7 cellular contexts compared by ENCODE assay signal in the genomic region with DNA sequence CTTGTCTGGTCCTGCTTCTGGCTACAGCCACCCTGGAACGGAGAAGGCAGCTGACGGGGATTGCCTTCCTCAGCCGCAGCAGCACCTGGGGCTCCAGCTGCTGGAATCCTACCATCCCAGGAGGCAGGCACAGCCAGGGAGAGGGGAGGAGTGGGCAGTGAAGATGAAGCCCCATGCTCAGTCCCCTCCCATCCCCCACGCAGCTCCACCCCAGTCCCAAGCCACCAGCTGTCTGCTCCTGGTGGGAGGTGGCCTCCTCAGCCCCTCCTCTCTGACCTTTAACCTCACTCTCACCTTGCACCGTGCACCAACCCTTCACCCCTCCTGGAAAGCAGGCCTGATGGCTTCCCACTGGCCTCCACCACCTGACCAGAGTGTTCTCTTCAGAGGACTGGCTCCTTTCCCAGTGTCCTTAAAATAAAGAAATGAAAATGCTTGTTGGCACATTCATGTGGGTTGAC. TPM values are rescaled to one million over a fixed set of nuclear protein-coding genes. Genes with fewer than 3 reads are reported as not detected.
DNase-seq lines count a peak whose midpoint lies in the region; ATAC-seq, FAIRE-seq and TF ChIP-seq lines count a peak whose summit lies in the region.
"Not testable (repeated sequence)": the region's sequence is repeated elsewhere in the genome, so short reads cannot be mapped to it uniquely, and the experiment has no call there.

No MANE protein-coding gene starts in this region.

- H3K27me3 Mint-ChIP-seq in GM23338 (ENCODE audit: insufficient read depth, low read depth, poor library complexity); T-helper 1 cell treated with Interleukin-12 subunit alpha and Interleukin-12 subunit beta and Interleukin-4 antibody, amounts not matched to agents 30 μg/mL and 1 μg/mL, for 36 hours (ENCODE audit: low read depth); dendritic cell treated with granulocyte-macrophage colony-stimulating factor and Interleukin-4, amounts not matched to agents 40 ng/mL and 50 ng/mL, for 4 days; nephron progenitor cell (ENCODE audit: low read depth, poor library complexity): not testable (repeated sequence)

- intact Hi-C loops in dendritic cell treated with granulocyte-macrophage colony-stimulating factor and Interleukin-4, amounts not matched to agents 40 ng/mL and 50 ng/mL, for 4 days (cut with micrococcal nuclease); left cardiac atrium (cut with DNase I): not testable (repeated sequence)
- intact Hi-C loops in left lung (cut with DNase I): loop anchor here in 1 of 2 donors (5.0 kb wide), 1 partner anchor 47 kb away; no protein-coding TSS in a partner anchor

- WGBS in small intestine, 3 donors: 60 to 70% (median 67%) methylated on average over 5 of the region's 5 CpGs

- not testable (repeated sequence) for H3K36me3 ChIP-seq in GM23338 (ENCODE audit: insufficient read depth); small intestine (ENCODE audit: control insufficient read depth in 2 of 2, insufficient read depth in 2 of 2, low read length in 2 of 2)
- peaks cover 0 to 20% of the 10 kb centered on the region in 2 donors for H3K36me3 ChIP-seq in left lung

- H3K27ac ChIP-seq in GM23338 (ENCODE audit: low read depth); left lung; small intestine (ENCODE audit: low read depth in 1 of 2, low read length in 1 of 2): not testable (repeated sequence)

- not testable (repeated sequence) for H3K36me3 Mint-ChIP-seq in GM23338 (ENCODE audit: low read depth); nephron progenitor cell (ENCODE audit: low read depth)
- peaks cover 14% of the 10 kb centered on the region for H3K36me3 Mint-ChIP-seq in T-helper 1 cell treated with Interleukin-12 subunit alpha and Interleukin-12 subunit beta and Interleukin-4 antibody, amounts not matched to agents 30 μg/mL and 1 μg/mL, for 36 hours (ENCODE audit: low read depth)
- H3K36me3 Mint-ChIP-seq in dendritic cell treated with granulocyte-macrophage colony-stimulating factor and Interleukin-4, amounts not matched to agents 40 ng/mL and 50 ng/mL, for 4 days (ENCODE audit: low read depth): peaks cover 54% of the 10 kb centered on the region

- not testable (repeated sequence) for H3K4me3 ChIP-seq in GM23338; left lung; small intestine (ENCODE audit: low read depth in 1 of 2, low read length in 2 of 2)

- not testable (repeated sequence) for H3K4me1 ChIP-seq in GM23338 (ENCODE audit: insufficient read depth); left lung; small intestine (ENCODE audit: control insufficient read depth in 2 of 2, insufficient read depth in 1 of 2, low read depth in 1 of 2, low read length in 1 of 2)

- ATAC-seq in GM23338 (peak; percentile 39), left cardiac atrium (peak; percentile 20 to 21), left lung (peak; percentile 4)

- H3K9me2 ChIP-seq in GM23338 (ENCODE audit: insufficient read depth): not testable (repeated sequence)

- H3K9me3 ChIP-seq in left lung; small intestine (ENCODE audit: control insufficient read depth, low read depth): not testable (repeated sequence)

- TF ChIP-seq CTCF in GM23338 (conservative IDR thresholded peaks at IDR 0.05; ENCODE audit: low read depth in 2 of 2); left lung (IDR thresholded peaks at IDR 0.05); nephron progenitor cell (IDR thresholded peaks at IDR 0.05): not testable (repeated sequence)

- not testable (repeated sequence) for H3K27ac Mint-ChIP-seq in GM23338
- H3K27ac Mint-ChIP-seq in T-helper 1 cell treated with Interleukin-12 subunit alpha and Interleukin-12 subunit beta and Interleukin-4 antibody, amounts not matched to agents 30 μg/mL and 1 μg/mL, for 36 hours: peak overlapping the region; percentile 20
- peak overlapping the region; percentile 16 for H3K27ac Mint-ChIP-seq in dendritic cell treated with granulocyte-macrophage colony-stimulating factor and Interleukin-4, amounts not matched to agents 40 ng/mL and 50 ng/mL, for 4 days
- H3K27ac Mint-ChIP-seq in nephron progenitor cell: peak overlapping the region; percentile 29

- peaks cover 16% of the 10 kb centered on the region for H3K4me1 Mint-ChIP-seq in GM23338
- not testable (repeated sequence) for H3K4me1 Mint-ChIP-seq in T-helper 1 cell treated with Interleukin-12 subunit alpha and Interleukin-12 subunit beta and Interleukin-4 antibody, amounts not matched to agents 30 μg/mL and 1 μg/mL, for 36 hours (ENCODE audit: low read depth)
- H3K4me1 Mint-ChIP-seq in dendritic cell treated with granulocyte-macrophage colony-stimulating factor and Interleukin-4, amounts not matched to agents 40 ng/mL and 50 ng/mL, for 4 days (ENCODE audit: low read depth): peaks cover 35% of the 10 kb centered on the region
- H3K4me1 Mint-ChIP-seq in nephron progenitor cell: peaks cover 11% of the 10 kb centered on the region

- not testable (repeated sequence) for H2AFZ ChIP-seq in GM23338

- H3F3A ChIP-seq in GM23338 (replicated peaks; ENCODE audit: low read depth): not testable (repeated sequence)

- H4K20me1 ChIP-seq in GM23338 (replicated peaks; ENCODE audit: insufficient read depth): not testable (repeated sequence)

- not testable (repeated sequence) for H3K27me3 ChIP-seq in GM23338 (ENCODE audit: insufficient read depth); left lung; small intestine (ENCODE audit: control insufficient read depth in 2 of 2, insufficient read depth in 2 of 2, low read length in 2 of 2)

- not testable (repeated sequence) for H3K9me3 Mint-ChIP-seq in GM23338; T-helper 1 cell treated with Interleukin-12 subunit alpha and Interleukin-12 subunit beta and Interleukin-4 antibody, amounts not matched to agents 30 μg/mL and 1 μg/mL, for 36 hours; dendritic cell treated with granulocyte-macrophage colony-stimulating factor and Interleukin-4, amounts not matched to agents 40 ng/mL and 50 ng/mL, for 4 days; nephron progenitor cell

- not testable (repeated sequence) for H3K4me2 ChIP-seq in GM23338

- DNase-seq in GM23338 (ENCODE audit: low spot score); left cardiac atrium; left lung; nephron progenitor cell: not testable (repeated sequence)
- peak; percentile 25 for DNase-seq in small intestine

- not testable (repeated sequence) for H3K4me3 Mint-ChIP-seq in GM23338; T-helper 1 cell treated with Interleukin-12 subunit alpha and Interleukin-12 subunit beta and Interleukin-4 antibody, amounts not matched to agents 30 μg/mL and 1 μg/mL, for 36 hours; dendritic cell treated with granulocyte-macrophage colony-stimulating factor and Interleukin-4, amounts not matched to agents 40 ng/mL and 50 ng/mL, for 4 days; nephron progenitor cell

- FAIRE-seq in small intestine (lab: Jason Lieb, UNC): not testable (repeated sequence)

- H3K79me2 ChIP-seq in GM23338 (replicated peaks; ENCODE audit: insufficient read depth): not testable (repeated sequence)

RNA-seq across cellular contexts. Expression of gene LGALS9, which starts 18.2 kb away (rescaled TPM):
- 0.73 and 1.6 TPM in 2 replicates for total RNA-seq in GM23338 (2014; rRNA removed; shearing (Covaris generic))
- polyA plus RNA-seq in GM23338 (2016; fragmentation: Nextera tagmentation; extraction: Ambion mirVana): 0.48 and 1.8 TPM in 2 replicates
- total RNA-seq in left cardiac atrium: 10 to 100 TPM; 32.2 to 49.3 TPM
- 100 to 1,000 TPM in 1 of 2 donors, 10 to 100 TPM in 1; 83.3 to 149 TPM for total RNA-seq in left lung
- 100 to 1,000 TPM in 1 of 3 donors, 10 to 100 TPM in 2; 62.2 to 240 (median 74.6) TPM for polyA plus RNA-seq in small intestine

Comparison
In these comparisons a context has a peak if more than half of its experiments do, and no peak if none do; other contexts are left out.
1. RNA of gene LGALS9, which starts 18.2 kb away (total RNA-seq): 83.3 to 149 TPM in left lung and 32.2 to 49.3 TPM in left cardiac atrium; 0.73 to 1.6 TPM in GM23338; every median in the first group is over 10 times any median in the second.
2. Peak in every context shown above with its lines, with median percentiles within 50 percentile points of each other: ATAC-seq.